In the genomic region with DNA sequence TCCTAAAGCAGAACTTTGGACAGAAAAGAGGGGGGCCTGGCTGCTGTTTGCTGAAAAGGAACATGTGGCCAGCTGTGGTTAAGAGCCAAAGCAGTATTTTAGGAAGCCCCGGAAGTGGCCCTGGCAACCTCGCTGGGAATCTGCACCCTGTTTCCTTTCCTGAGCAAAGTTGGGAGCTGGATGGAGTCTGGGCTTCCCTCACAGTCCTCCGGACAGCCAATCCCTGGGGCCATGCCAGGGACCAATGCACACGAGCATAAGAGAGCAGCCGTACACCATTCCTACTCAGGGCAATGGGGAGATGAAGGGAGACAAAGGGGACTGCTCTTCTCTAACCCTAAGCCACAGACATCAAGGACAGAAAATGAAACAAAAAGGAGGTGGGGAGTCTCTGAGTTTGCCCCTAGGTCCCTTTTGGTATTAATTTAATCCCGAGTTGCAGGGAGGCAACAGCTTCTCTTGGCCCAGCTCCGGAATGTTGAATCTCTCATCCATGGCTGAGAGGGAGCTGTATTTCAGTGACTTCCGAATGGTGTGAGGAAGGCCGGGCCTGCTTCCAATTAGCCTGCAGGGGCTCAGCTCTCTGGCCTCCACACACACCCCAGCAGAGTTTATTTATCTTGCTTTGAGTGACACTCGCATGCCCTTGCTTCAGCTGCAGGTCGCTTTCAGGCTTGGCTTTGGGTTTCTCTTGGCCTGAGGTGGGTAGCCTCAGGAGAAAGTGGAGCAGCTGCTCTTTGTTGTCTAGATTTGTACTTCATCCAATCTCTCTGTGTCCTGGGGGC, we compare ENCODE assay signal across 12 cellular contexts.
A peak's percentile ranks its signal among the peaks of the same experiment; 100 is the strongest.
DNase-seq lines count a peak whose midpoint lies in the region; ATAC-seq and TF ChIP-seq lines count a peak whose summit lies in the region.
"Had no signal": no experiment of that assay in that cellular context is flagged by ENCODE, and none has a peak within 500 bp of the region (broad histone marks: within the 10 kb centered on the region; RNA-seq: fewer than 3 reads in every experiment).

No MANE protein-coding gene starts in this region.

- TF ChIP-seq POLR2A in ovary (IDR thresholded peaks at IDR 0.05): no peak

- no peaks in the 10 kb centered on the region for H3K27me3 ChIP-seq in ovary
- no peaks in the 10 kb centered on the region for H3K27me3 ChIP-seq in brain microvascular endothelial cell (replicated peaks)
- H3K27me3 ChIP-seq: BLaER1 had no signal

- TF ChIP-seq CTCF in RWPE1 (conservative IDR thresholded peaks at IDR 0.05; ENCODE audit: low read depth) (no peak), ovary (IDR thresholded peaks at IDR 0.05) (no peak), brain microvascular endothelial cell (IDR thresholded peaks at IDR 0.05; ENCODE audit: low read depth, low read length, missing control alignments) (no peak)

- no peak overlapping the region for H3K27ac Mint-ChIP-seq in activated naive CD4-positive, alpha-beta T cell treated with anti-CD3 and anti-CD28 coated beads, Interleukin-2, amount 50 U/mL, for 72 hours

- intact Hi-C loops in ovary (cut with DNase I): loop anchor here in 3 of 4 donors (10.0 kb wide), 3 partner anchors 45 to 155 kb away; a partner anchor contains a TSS

- no peak for ATAC-seq in activated naive CD4-positive, alpha-beta T cell treated with anti-CD3 and anti-CD28 coated beads, Interleukin-2, amount 50 U/mL, for 72 hours
- ATAC-seq in HG03196 (IDR thresholded peaks at IDR 0.05; ENCODE audit: unreplicated experiment): no peak

- no peaks in the 10 kb centered on the region for H3K36me3 Mint-ChIP-seq in activated naive CD4-positive, alpha-beta T cell treated with anti-CD3 and anti-CD28 coated beads, Interleukin-2, amount 50 U/mL, for 72 hours

- POLR2A ChIA-PET in RWPE1 (lab: Yijun Ruan, JAX; ENCODE audit: low non-redundant PET): no interaction called here

- H3K9me3 ChIP-seq in ovary: no peaks in the 10 kb centered on the region
- H3K9me3 ChIP-seq: BLaER1 had no signal

- peak overlapping the region; percentile 9; the same call in 1 of the 2 replicates for H3K27ac ChIP-seq in RWPE1
- H3K27ac ChIP-seq in ovary: no peak overlapping the region
- no peak overlapping the region for H3K27ac ChIP-seq in brain microvascular endothelial cell
- H3K27ac ChIP-seq: BLaER1, epithelial cell of prostate had no signal

- no peak overlapping the region for H3K4me3 ChIP-seq in ovary
- H3K4me3 ChIP-seq in brain microvascular endothelial cell (ENCODE audit: low read depth, low read length): no peak overlapping the region
- H3K4me3 ChIP-seq: BLaER1 had no signal

- in situ Hi-C loops in brain microvascular endothelial cell (cut with HindIII; ENCODE audit: low pct_ligation_motif_present, low sequenced_read_pairs): no loop called here

- DNase-seq in Daoy (ENCODE audit: low read depth): peak; percentile 79
- DNase-seq in RWPE1 (ENCODE audit: low spot score): no peak
- peak; percentile 91 for DNase-seq in fibroblast of gingiva (ENCODE audit: low read depth)
- peak in 3 of 5 donors; percentile 41 to 64 (median 45) for DNase-seq in ovary
- DNase-seq in activated naive CD4-positive, alpha-beta T cell treated with anti-CD3 and anti-CD28 coated beads, Interleukin-2, amount 50 U/mL, for 72 hours (ENCODE audit: low spot score in 2 of 2): no peak
- no peak for DNase-seq in brain microvascular endothelial cell
- DNase-seq in activated CD8-positive, alpha-beta memory T cell treated with anti-CD3 and anti-CD28 coated beads, Interleukin-2, amount 50 U/mL, for 48 hours: no peak
- DNase-seq: activated CD8-positive, alpha-beta memory T cell treated with anti-CD3 and anti-CD28 coated beads for 24 hours; stimulated activated CD4-positive, alpha-beta T cell treated with anti-CD3 and anti-CD28 coated beads, Interleukin-4, amount 100 ng/mL, for 24 hours had no signal

- H3K36me3 ChIP-seq in ovary (no peaks in the 10 kb centered on the region), brain microvascular endothelial cell (replicated peaks) (peaks cover 6% of the 10 kb centered on the region)
- H3K36me3 ChIP-seq: BLaER1 had no signal

- H3K4me1 ChIP-seq in ovary (ENCODE audit: insufficient read depth): peaks cover 12% of the 10 kb centered on the region

- H3K9me3 Mint-ChIP-seq in activated naive CD4-positive, alpha-beta T cell treated with anti-CD3 and anti-CD28 coated beads, Interleukin-2, amount 50 U/mL, for 72 hours: no peaks in the 10 kb centered on the region

- 11 to 21% (median 15%) methylated on average over 11 of the region's 11 CpGs for WGBS in ovary, 3 donors

- no peak for TF ChIP-seq EP300 in ovary (IDR thresholded peaks at IDR 0.05)

- CTCF ChIA-PET in RWPE1 (lab: Yijun Ruan, JAX): no interaction called here

Comparison
In these comparisons a context has a peak if more than half of its experiments do, and no peak if none do; other contexts are left out.
1. DNase-seq: peak in Daoy (single experiment), fibroblast of gingiva (single experiment) and ovary (3 of 5); none in RWPE1 (single experiment), activated naive CD4-positive, alpha-beta T cell treated with anti-CD3 and anti-CD28 coated beads, Interleukin-2, amount 50 U/mL, for 72 hours (0 of 2), brain microvascular endothelial cell (single experiment) and activated CD8-positive, alpha-beta memory T cell treated with anti-CD3 and anti-CD28 coated beads, Interleukin-2, amount 50 U/mL, for 48 hours (single experiment).